Comparison of ENCODE assay signal across 8 cellular contexts in genomic region chr10:90872648-90873020, GRCh38. TPM values are rescaled to one million over a fixed set of nuclear protein-coding genes. Genes with fewer than 3 reads are reported as not detected.
A peak's percentile ranks its signal among the peaks of the same experiment; 100 is the strongest.
DNase-seq lines count a peak whose midpoint lies in the region; ATAC-seq and TF ChIP-seq lines count a peak whose summit lies in the region.

No MANE protein-coding gene starts in this region.

- H2AFZ ChIP-seq in DND-41 (ENCODE audit: low read depth, low read length) = peak overlapping the region; percentile 82; the same call in 1 of the 2 replicates
- no peak overlapping the region for H2AFZ ChIP-seq in Loucy (ENCODE audit: low read length)

- H3F3A ChIP-seq in Loucy (ENCODE audit: low read depth) = no peaks in the 10 kb centered on the region

- TF ChIP-seq CTCF in DND-41 (IDR thresholded peaks at IDR 0.05; ENCODE audit: borderline replicate concordance, extremely low read depth, low read length, poor library complexity, severe bottlenecking) = no peak
- TF ChIP-seq CTCF in Loucy (conservative IDR thresholded peaks at IDR 0.05; ENCODE audit: low read length) = no peak
- no peak for TF ChIP-seq CTCF in dorsolateral prefrontal cortex (IDR thresholded peaks at IDR 0.05 in 54 of 56, conservative IDR thresholded peaks at IDR 0.05 in 2 of 56; ENCODE audit: low read depth in 1 of 56, partially characterized antibody in 56 of 56)
- no peak for TF ChIP-seq CTCF in neutrophil (IDR thresholded peaks at IDR 0.05)

- peak overlapping the region; percentile 61 to 69 for H3K4me3 ChIP-seq in DND-41 (ENCODE audit: low read depth in 1 of 2, low read length in 2 of 2)
- peak overlapping the region; percentile 87 for H3K4me3 ChIP-seq in Loucy (ENCODE audit: low read length, poor library complexity, severe bottlenecking)
- peak overlapping the region; percentile 45 to 100 (median 87) for H3K4me3 ChIP-seq in dorsolateral prefrontal cortex
- H3K4me3 ChIP-seq in neutrophil (ENCODE audit: low read depth in 1 of 2, low read length in 1 of 2) = peak overlapping the region; percentile 58 to 72

- H3K27ac ChIP-seq in DND-41 (ENCODE audit: low read length) = peak overlapping the region; percentile 72
- peak overlapping the region in 2 of 59 donors; percentile 77 to 87 for H3K27ac ChIP-seq in dorsolateral prefrontal cortex
- H3K27ac ChIP-seq in neutrophil = no peak overlapping the region

- peak overlapping the region; percentile 84 for H3K4me2 ChIP-seq in DND-41 (ENCODE audit: insufficient read depth, low read length)
- peak overlapping the region; percentile 87 for H3K4me2 ChIP-seq in Loucy (ENCODE audit: low read depth, low read length, poor library complexity, severe bottlenecking)

- H3K27me3 ChIP-seq in DND-41 (ENCODE audit: insufficient read depth, low read length, poor library complexity) (no peaks in the 10 kb centered on the region), Loucy (ENCODE audit: insufficient read depth, low read length, poor library complexity, severe bottlenecking) (no peaks in the 10 kb centered on the region), dorsolateral prefrontal cortex (no peaks in the 10 kb centered on the region), neutrophil (peaks cover 37% of the 10 kb centered on the region)

- H3K9ac ChIP-seq in DND-41 (ENCODE audit: low read depth, low read length) (peak overlapping the region; percentile 69), Loucy (ENCODE audit: low read depth, low read length, poor library complexity, severe bottlenecking) (peak overlapping the region; percentile 83)

- H3K4me1 ChIP-seq in DND-41 (ENCODE audit: insufficient read depth, low read length) = peaks cover 32% of the 10 kb centered on the region
- H3K4me1 ChIP-seq in Loucy (ENCODE audit: insufficient read depth, low read length, poor library complexity, severe bottlenecking) = peaks cover 29% of the 10 kb centered on the region
- peaks cover 15 to 20% of the 10 kb centered on the region in 2 experiments for H3K4me1 ChIP-seq in neutrophil (ENCODE audit: control insufficient read depth in 1 of 2, insufficient read depth in 1 of 2, low read depth in 1 of 2, low read length in 1 of 2)

- H3K36me3 ChIP-seq in DND-41 (ENCODE audit: insufficient read depth, low read length) (peaks cover 23% of the 10 kb centered on the region), Loucy (ENCODE audit: insufficient read depth, low read length) (peaks cover 22% of the 10 kb centered on the region; the same call in 1 of the 2 replicates), neutrophil (peaks cover 12% of the 10 kb centered on the region)

- no peak for ATAC-seq in DND-41 (ENCODE audit: insufficient read depth, low read depth)
- ATAC-seq in HG02588 (IDR thresholded peaks at IDR 0.05; ENCODE audit: unreplicated experiment) = no peak

- DNase-seq in DND-41 = no peak
- DNase-seq in dorsolateral prefrontal cortex = no peak
- DNase-seq in GOT3 (lab: John Stamatoyannopoulos, UW) = no peak
- DNase-seq in NCI-H69 (lab: John Stamatoyannopoulos, UW) = no peak
- no peak for DNase-seq in NOMO-1 treated with DMSO at 0.1 percent for 48 hours (lab: John Stamatoyannopoulos, UW; ENCODE audit: unreplicated experiment)

- peaks cover 33% of the 10 kb centered on the region for H3K79me2 ChIP-seq in DND-41 (ENCODE audit: insufficient read depth, low read length)
- H3K79me2 ChIP-seq in Loucy (ENCODE audit: insufficient read depth, low read length) = peaks cover 34% of the 10 kb centered on the region

- H3K9me3 ChIP-seq in DND-41 (ENCODE audit: insufficient read depth, low read length, severe bottlenecking) (peaks cover 4% of the 10 kb centered on the region), Loucy (ENCODE audit: insufficient read depth, low read depth, low read length) (no peaks in the 10 kb centered on the region), neutrophil (no peaks in the 10 kb centered on the region)

- intact Hi-C loops in dorsolateral prefrontal cortex (cut with DNase I) = loop anchor here (10.0 kb wide), 3 partner anchors 542 to 1052 kb away; partner anchors contain the start of genes BTAF1 (in 1 of the 2), HECTD2 (in 1 of the 2) and PPP1R3C (in 1 of the 2)

- H4K20me1 ChIP-seq in DND-41 (ENCODE audit: insufficient read depth, low read length) (no peaks in the 10 kb centered on the region), Loucy (ENCODE audit: insufficient read depth, low read length, poor library complexity, severe bottlenecking) (peaks cover 13% of the 10 kb centered on the region)

- H3K9me2 ChIP-seq in Loucy (replicated peaks; ENCODE audit: low read depth, low read length) = no peaks in the 10 kb centered on the region

RNA-seq across cellular contexts. Expression of gene RPP30, which starts 0.9 kb away (rescaled TPM):
- 10 to 100 TPM; 20.3 to 46.7 (median 34.9) TPM for total RNA-seq in dorsolateral prefrontal cortex

RNA-seq across cellular contexts. Expression of gene HTR7, which starts 14.8 kb away (rescaled TPM):
- 1 to 10 TPM in 107 of 120 experiments, under 1 TPM in 13; 0.39 to 3.2 (median 1.6) TPM for total RNA-seq in dorsolateral prefrontal cortex

RNA-seq across cellular contexts. Expression of gene ANKRD1, which starts 48.3 kb away (rescaled TPM):
- under 1 TPM in 9 of 120 experiments, not detected in 111; 0.23 to 0.58 (median 0.25) TPM for total RNA-seq in dorsolateral prefrontal cortex
